22 cellular contexts compared by ENCODE assay signal in the genomic region with DNA sequence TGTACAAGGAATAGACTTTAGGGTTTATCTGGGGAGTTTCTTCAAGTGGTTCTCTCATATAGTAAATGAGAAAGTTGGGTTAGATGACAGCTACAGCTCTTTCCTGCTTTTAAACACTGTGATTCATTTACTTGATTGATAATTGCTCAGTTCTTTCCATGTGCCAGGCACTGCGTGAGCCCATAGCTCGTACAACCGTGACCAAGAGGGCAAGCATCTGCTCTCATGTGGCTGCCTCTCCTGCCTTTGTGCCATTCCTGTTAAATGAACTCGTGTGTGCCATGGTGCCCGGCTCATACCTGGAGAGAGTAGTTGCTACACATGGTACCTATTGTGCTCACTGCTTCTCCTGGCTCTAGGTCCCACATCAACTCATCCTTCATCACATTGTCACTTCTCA.
DNase-seq lines count a peak whose midpoint lies in the region; ATAC-seq, FAIRE-seq and TF ChIP-seq lines count a peak whose summit lies in the region.
"Had no signal": no experiment of that assay in that cellular context is flagged by ENCODE, and none has a peak within 500 bp of the region (broad histone marks: within the 10 kb centered on the region; RNA-seq: fewer than 3 reads in every experiment).

No MANE protein-coding gene starts in this region.

- H3K4me1 ChIP-seq in mesenchymal stem cell (ENCODE audit: control insufficient read depth, insufficient read depth, low read depth, low read length) = peaks cover 10% of the 10 kb centered on the region
- H3K4me1 ChIP-seq in thymus (ENCODE audit: control insufficient read depth, insufficient read depth, low read length) = no peaks in the 10 kb centered on the region

- H3K9me3 ChIP-seq in mesenchymal stem cell (ENCODE audit: control insufficient read depth, low read length) (peaks cover 7% of the 10 kb centered on the region), thymus (ENCODE audit: control insufficient read depth) (no peaks in the 10 kb centered on the region)

- H3K79me1 ChIP-seq in mesenchymal stem cell (replicated peaks; ENCODE audit: low read length, poor library complexity, severe bottlenecking) = no peaks in the 10 kb centered on the region

- no peak for TF ChIP-seq POLR2A in GM12892 (IDR thresholded peaks at IDR 0.05; ENCODE audit: low read depth, low read length)

- H4K8ac ChIP-seq in mesenchymal stem cell (ENCODE audit: low read length) = no peak overlapping the region

- H3K18ac ChIP-seq in mesenchymal stem cell (ENCODE audit: low read depth in 1 of 2, low read length in 2 of 2) = peak overlapping the region; percentile 2 to 22

- peak; percentile 85 for FAIRE-seq in GM12892 (lab: Jason Lieb, UNC)
- FAIRE-seq: G401.6, GM18507, H54, HepG2 had no signal

- no peak overlapping the region for H3K4me2 ChIP-seq in mesenchymal stem cell (ENCODE audit: low read length, poor library complexity, severe bottlenecking)

- WGBS in mesenchymal stem cell = 92% methylated on average over 5 of the region's 5 CpGs
- 97% methylated on average over 5 of the region's 5 CpGs for WGBS in thymus

- peak overlapping the region in 1 of 2 experiments; percentile 9 for H3K4ac ChIP-seq in mesenchymal stem cell (ENCODE audit: low read depth in 1 of 2, low read length in 2 of 2)

- no peak overlapping the region for H3K14ac ChIP-seq in mesenchymal stem cell (ENCODE audit: low read length in 2 of 2)

- H3K4me3 ChIP-seq in epithelial cell of proximal tubule (ENCODE audit: low read depth, low read length) (no peak overlapping the region), mesenchymal stem cell (ENCODE audit: insufficient read depth in 1 of 2, low read depth in 1 of 2, low read length in 2 of 2) (no peak overlapping the region), thymus (ENCODE audit: low read length) (no peak overlapping the region)

- H3K27me3 ChIP-seq in mesenchymal stem cell (ENCODE audit: control insufficient read depth in 1 of 2, insufficient read depth in 1 of 2, low read length in 2 of 2) (no peaks in the 10 kb centered on the region), thymus (ENCODE audit: control insufficient read depth, insufficient read depth) (no peaks in the 10 kb centered on the region)

- no peak overlapping the region for H2BK120ac ChIP-seq in mesenchymal stem cell (ENCODE audit: low read depth, low read length)

- H4K91ac ChIP-seq in mesenchymal stem cell (ENCODE audit: low read length) = peak overlapping the region; percentile 83

- DNase-seq in GM12892 (ENCODE audit: insufficient read length) = no peak
- peak; percentile 64 for DNase-seq in epithelial cell of proximal tubule (ENCODE audit: low read depth)
- DNase-seq in mesenchymal stem cell = no peak
- no peak for DNase-seq in AG08396 (ENCODE audit: low spot score)
- DNase-seq in NCI-H526 (lab: John Stamatoyannopoulos, UW) = no peak
- DNase-seq: CD8-positive, alpha-beta memory T cell; KBM-7; NCI-H1436 treated with DMSO at 0.1 percent for 48 hours; NCI-H1930; NCI-H2227 treated with DMSO at 0.1 percent for 48 hours; NCI-H510A; NCI-H774; OCI-M1; Right ventricle myocardium superior had no signal

- H2AFZ ChIP-seq in mesenchymal stem cell (ENCODE audit: low read depth, low read length) = no peak overlapping the region

- no peak overlapping the region for H2AK5ac ChIP-seq in mesenchymal stem cell (ENCODE audit: low read length, severe bottlenecking)

- no peak overlapping the region for H3K23ac ChIP-seq in mesenchymal stem cell (ENCODE audit: low read length in 2 of 2)

- H3K27ac ChIP-seq in mesenchymal stem cell (ENCODE audit: low read length, poor library complexity, severe bottlenecking) = no peak overlapping the region
- peak overlapping the region; percentile 1 for H3K27ac ChIP-seq in thymus (ENCODE audit: low read depth)
- H3K27ac ChIP-seq: C4-2B, HL-60 had no signal

- H3K36me3 ChIP-seq in mesenchymal stem cell (ENCODE audit: control insufficient read depth in 1 of 2, insufficient read depth in 2 of 2, low read depth in 1 of 2, low read length in 2 of 2) (no peaks in the 10 kb centered on the region), thymus (ENCODE audit: control insufficient read depth, insufficient read depth) (no peaks in the 10 kb centered on the region)

- H2BK5ac ChIP-seq in mesenchymal stem cell (ENCODE audit: low read depth, low read length, poor library complexity, severe bottlenecking) = no peak overlapping the region

- no peak for TF ChIP-seq CTCF in epithelial cell of proximal tubule (conservative IDR thresholded peaks at IDR 0.05; ENCODE audit: low read depth, low read length)

- no peak overlapping the region for H2BK15ac ChIP-seq in mesenchymal stem cell (ENCODE audit: low read depth, poor library complexity, severe bottlenecking)

- no peak overlapping the region for H2BK12ac ChIP-seq in mesenchymal stem cell (ENCODE audit: low read length in 2 of 2)

- no peak overlapping the region for H3K9ac ChIP-seq in mesenchymal stem cell (ENCODE audit: low read length)

- ATAC-seq in GM19328 (IDR thresholded peaks at IDR 0.05; ENCODE audit: unreplicated experiment) = no peak
- ATAC-seq: HepG2 had no signal
